13 cellular contexts compared by ENCODE assay signal in genomic region chr22:21623402-21623970, GRCh38. TPM values are rescaled to one million over a fixed set of nuclear protein-coding genes. Genes with fewer than 3 reads are reported as not detected.
DNase-seq lines count a peak whose midpoint lies in the region; ATAC-seq lines count a peak whose summit lies in the region.
"Had no signal": no experiment of that assay in that cellular context is flagged by ENCODE, and none has a peak within 500 bp of the region (broad histone marks: within the 10 kb centered on the region; RNA-seq: fewer than 3 reads in every experiment).

No MANE protein-coding gene starts in this region.

- H3K36me3 ChIP-seq in BLaER1, result peaks cover 89% of the 10 kb centered on the region

- H3K36me3 Mint-ChIP-seq in IgD-negative memory B cell, result no peaks in the 10 kb centered on the region

- no peak overlapping the region for H3K4me2 ChIP-seq in BLaER1

- peaks cover 13 to 24% (median 17%) of the 10 kb centered on the region in 3 donors for H3K4me1 Mint-ChIP-seq in IgD-negative memory B cell

- H3K27me3 Mint-ChIP-seq in IgD-negative memory B cell, result no peaks in the 10 kb centered on the region
- H3K27me3 Mint-ChIP-seq: CD4-positive, CD25-positive, alpha-beta regulatory T cell had no signal

- no peaks in the 10 kb centered on the region for H3K27me3 ChIP-seq in BLaER1
- H3K27me3 ChIP-seq: adrenal gland had no signal

- H3K9me3 ChIP-seq in BLaER1, result no peaks in the 10 kb centered on the region
- H3K9me3 ChIP-seq: adrenal gland had no signal

- H3K4me1 ChIP-seq in BLaER1, result peaks cover 72% of the 10 kb centered on the region

- peak overlapping the region in 1 of 4 donors; percentile 23 for H3K4me3 Mint-ChIP-seq in IgD-negative memory B cell
- H3K4me3 Mint-ChIP-seq: mesothelial cell of epicardium; T-helper 2 cell treated with Interferon-gamma antibody and Interleukin-4, amounts not matched to agents 5 μg/mL and 100 μg/mL, for 36 hours had no signal

- no peak overlapping the region for H3K9ac ChIP-seq in BLaER1

- no peaks in the 10 kb centered on the region for H3K9me3 Mint-ChIP-seq in IgD-negative memory B cell
- H3K9me3 Mint-ChIP-seq: CD4-positive, CD25-positive, alpha-beta regulatory T cell; mesothelial cell of epicardium; T-helper 2 cell treated with Interferon-gamma antibody and Interleukin-4, amounts not matched to agents 5 μg/mL and 100 μg/mL, for 36 hours had no signal

- H3K27ac Mint-ChIP-seq in IgD-negative memory B cell, result peak overlapping the region in 2 of 3 donors; percentile 76 to 86
- H3K27ac Mint-ChIP-seq: T-helper 2 cell treated with Interferon-gamma antibody and Interleukin-4, amounts not matched to agents 5 μg/mL and 100 μg/mL, for 36 hours had no signal

- peaks cover 100% of the 10 kb centered on the region for H4K20me1 ChIP-seq in BLaER1

- H3K4me3 ChIP-seq in BLaER1, result no peak overlapping the region
- H3K4me3 ChIP-seq: adrenal gland had no signal

- DNase-seq in cerebellar cortex (ENCODE audit: low spot score) (peak; percentile 73), occipital lobe (lab: John Stamatoyannopoulos, UW) (peak; percentile 21)
- DNase-seq: adrenal gland, NCI-H345 had no signal

- ATAC-seq in HG03280 (IDR thresholded peaks at IDR 0.05; ENCODE audit: unreplicated experiment), result no peak
- ATAC-seq in HG03520 (IDR thresholded peaks at IDR 0.05; ENCODE audit: unreplicated experiment), result no peak
- no peak for ATAC-seq in GM19463 (IDR thresholded peaks at IDR 0.05; ENCODE audit: unreplicated experiment)
- ATAC-seq in GM21367 (IDR thresholded peaks at IDR 0.05; ENCODE audit: unreplicated experiment), result no peak

- H3K27ac ChIP-seq in BLaER1, result 0 out of 2 replicates have a peak overlapping the region, but pooled peaks have one; percentile 2
- H3K27ac ChIP-seq: adrenal gland had no signal

RNA-seq across cellular contexts. Expression of gene YDJC, which starts 6.3 kb away (rescaled TPM):
- polyA plus RNA-seq in IgD-negative memory B cell, result 94.2 TPM
- 7.0 TPM for total RNA-seq in occipital lobe

RNA-seq across cellular contexts. Expression of gene CCDC116, which starts 9.1 kb away (rescaled TPM):
- polyA plus RNA-seq in IgD-negative memory B cell, result 0.11 TPM
- 0.16 TPM for total RNA-seq in occipital lobe
- total RNA-seq: CD4-positive, CD25-positive, alpha-beta regulatory T cell had no signal
- polyA plus RNA-seq: CD4-positive, CD25-positive, alpha-beta regulatory T cell had no signal

RNA-seq across cellular contexts. Expression of gene SDF2L1, which starts 18.6 kb away (rescaled TPM):
- polyA plus RNA-seq in IgD-negative memory B cell, result 61.5 TPM
- 4.7 TPM for total RNA-seq in occipital lobe

RNA-seq across cellular contexts. Expression of gene PPIL2, which starts 42.3 kb away (rescaled TPM):
- 30.4 TPM for polyA plus RNA-seq in IgD-negative memory B cell
- total RNA-seq in occipital lobe, result 24.3 TPM

RNA-seq across cellular contexts. Expression of gene UBE2L3, which starts 56.0 kb away (rescaled TPM):
- 106 TPM for polyA plus RNA-seq in IgD-negative memory B cell
- total RNA-seq in occipital lobe, result 23.6 TPM
